8 cellular contexts compared by ENCODE assay signal in genomic region chr3:50235716-50236483, GRCh38. TPM values are rescaled to one million over a fixed set of nuclear protein-coding genes. Genes with fewer than 3 reads are reported as not detected.
DNase-seq lines count a peak whose midpoint lies in the region; ATAC-seq and TF ChIP-seq lines count a peak whose summit lies in the region.

Gene GNAI2 (plus strand): TSS chr3:50236204. CDS start chr3:50236336, 132 bp downstream.

- no peak for TF ChIP-seq EP300 in ovary (IDR thresholded peaks at IDR 0.05)

- H3K4me1 ChIP-seq in ovary (ENCODE audit: insufficient read depth) (peaks cover 12% of the 10 kb centered on the region), thyroid gland (peaks cover 26 to 31% of the 10 kb centered on the region in 2 donors)

- peak; percentile 93 for ATAC-seq in HG02759 (IDR thresholded peaks at IDR 0.05; ENCODE audit: unreplicated experiment)

- TF ChIP-seq POLR2A in ovary (IDR thresholded peaks at IDR 0.05), result peak; percentile 84
- peak; percentile 82 to 95 for TF ChIP-seq POLR2A in thyroid gland (IDR thresholded peaks at IDR 0.05)

- H3K27ac ChIP-seq in ovary, result peak within 1 kb of the TSS; percentile 71 to 80
- peak within 1 kb of the TSS; percentile 80 to 90 (median 83) for H3K27ac ChIP-seq in thyroid gland

- intact Hi-C loops in head of caudate nucleus (cut with DNase I) (no loop called here), ovary (cut with DNase I) (no loop called here), thyroid gland (cut with DNase I) (no loop called here)

- no peaks in the 10 kb centered on the region for H3K9me3 ChIP-seq in ovary
- H3K9me3 ChIP-seq in thyroid gland, result no peaks in the 10 kb centered on the region

- H3K36me3 ChIP-seq in ovary, result no peaks in the 10 kb centered on the region
- H3K36me3 ChIP-seq in thyroid gland, result peaks cover 3 to 4% of the 10 kb centered on the region in 2 donors

- DNase-seq in GM12864 (ENCODE audit: low read depth) (peak; percentile 90), NCI-H1417 (lab: John Stamatoyannopoulos, UW) (peak; percentile 92 to 96 (median 93)), SW 1271 (lab: John Stamatoyannopoulos, UW) (peak; percentile 88 to 93), head of caudate nucleus (peak; percentile 94 to 100 (median 99)), ovary (peak; percentile 98 to 99 (median 99)), thyroid gland (peak; percentile 99 to 100)
- DNase-seq in activated naive CD8-positive, alpha-beta T cell treated with anti-CD3 and anti-CD28 coated beads, Interleukin-2, amount 50 U/mL, for 16 hours (ENCODE audit: low read depth, low spot score), result peak; percentile 99

- H3K4me3 ChIP-seq in GM12864 (ENCODE audit: low read depth, low read length) (peak within 1 kb of the TSS; percentile 94), ovary (peak within 1 kb of the TSS; percentile 69), thyroid gland (replicated peaks in 1 of 3) (peak within 1 kb of the TSS; percentile 19 to 83 (median 82))

- no peaks in the 10 kb centered on the region for H3K27me3 ChIP-seq in ovary
- no peaks in the 10 kb centered on the region for H3K27me3 ChIP-seq in thyroid gland

- TF ChIP-seq CTCF in GM12864 (IDR thresholded peaks at IDR 0.05; ENCODE audit: low read depth, low read length, missing control alignments) (no peak), ovary (IDR thresholded peaks at IDR 0.05) (peak in 1 of 3 donors; percentile 16), thyroid gland (IDR thresholded peaks at IDR 0.05) (no peak)

- WGBS in ovary, 3 donors, result 1 to 2% (median 1%) methylated on average over 44 to 75 of the region's 75 CpGs
- 0% methylated on average over 9 to 35 of the region's 75 CpGs for WGBS in thyroid gland, 2 donors

RNA-seq across cellular contexts. Expression of gene GNAI2, which starts in this region (rescaled TPM):
- 100 to 1,000 TPM in 6 of 7 donors, 10 to 100 TPM in 1; 72.3 to 259 (median 212) TPM for total RNA-seq in ovary
- 100 to 1,000 TPM; 189 to 309 TPM for polyA plus RNA-seq in ovary
- total RNA-seq in thyroid gland, result 100 to 1,000 TPM; 111 to 171 (median 142) TPM

Comparison
In these comparisons a context has a peak if more than half of its experiments do, and no peak if none do; other contexts are left out.
1. Peak in every context shown above with its lines: DNase-seq, ATAC-seq, H3K4me3 ChIP-seq and H3K27ac ChIP-seq.